ENCODE assay signal across 8 cellular contexts in genomic region chr21:44874497-44875331, GRCh38. TPM values are rescaled to one million over a fixed set of nuclear protein-coding genes. Genes with fewer than 3 reads are reported as not detected.
DNase-seq lines count a peak whose midpoint lies in the region; ATAC-seq and TF ChIP-seq lines count a peak whose summit lies in the region.

No MANE protein-coding gene starts in this region.

- TF ChIP-seq CTCF in WTC11 (IDR thresholded peaks at IDR 0.05) (no peak), upper lobe of left lung (IDR thresholded peaks at IDR 0.05) (no peak)

- peaks cover 41% of the 10 kb centered on the region for H3K4me1 Mint-ChIP-seq in WTC11

- ATAC-seq in WTC11 (peak; percentile 5), upper lobe of left lung (ENCODE audit: low FRiP score in 2 of 2) (peak; percentile 47 to 53), GM21390 (IDR thresholded peaks at IDR 0.05; ENCODE audit: unreplicated experiment) (no peak), HG02970 (IDR thresholded peaks at IDR 0.05; ENCODE audit: low FRiP score, unreplicated experiment) (no peak)

- H3K9me3 ChIP-seq in mucosa of stomach (ENCODE audit: control insufficient read depth, low read length), result no peaks in the 10 kb centered on the region
- H3K9me3 ChIP-seq in upper lobe of left lung, result no peaks in the 10 kb centered on the region

- H3K27ac ChIP-seq in upper lobe of left lung, result peak overlapping the region; percentile 93 to 98 (median 98)

- TF ChIP-seq EP300 in upper lobe of left lung (IDR thresholded peaks at IDR 0.05), result peak in 2 of 4 donors; percentile 69 to 87

- DNase-seq in HK-2 (ENCODE audit: unreplicated experiment) (peak; percentile 64), WTC11 (ENCODE audit: low spot score) (peak; percentile 42), erythroblast (lab: John Stamatoyannopoulos, UW) (peak; percentile 60 to 72), upper lobe of left lung (peak; percentile 78 to 89)

- H3K36me3 Mint-ChIP-seq in WTC11, result no peaks in the 10 kb centered on the region

- H3K27me3 Mint-ChIP-seq in WTC11 (ENCODE audit: low read depth), result peaks cover 25% of the 10 kb centered on the region

- TF ChIP-seq POLR2A in GM10847 (IDR thresholded peaks at IDR 0.05; ENCODE audit: extremely low read depth, insufficient read length) (peak; percentile 27), erythroblast (IDR thresholded peaks at IDR 0.05; ENCODE audit: low read length) (no peak), upper lobe of left lung (IDR thresholded peaks at IDR 0.05) (peak in 2 of 4 donors; percentile 28 to 47)

- H3K9me3 Mint-ChIP-seq in WTC11, result peaks cover 3% of the 10 kb centered on the region; the same call in 1 of the 2 replicates

- H3K27me3 ChIP-seq in mucosa of stomach (ENCODE audit: control insufficient read depth, insufficient read depth, low read length), result no peaks in the 10 kb centered on the region
- no peaks in the 10 kb centered on the region for H3K27me3 ChIP-seq in upper lobe of left lung

- H3K36me3 ChIP-seq in mucosa of stomach (ENCODE audit: control insufficient read depth, insufficient read depth, low read length) (no peaks in the 10 kb centered on the region), upper lobe of left lung (no peaks in the 10 kb centered on the region)

- POLR2A ChIA-PET in WTC11 (lab: Charles Lee), result interaction anchor here (0.9 to 1.8 kb wide), 5 partner anchors 9 to 88 kb away, joined by 3 to 5 read pairs (median 4); partner anchors contain the start of genes SUMO3 and UBE2G2

- H3K27ac Mint-ChIP-seq in WTC11, result peak overlapping the region; percentile 15; the same call in 1 of the 2 replicates

- peak overlapping the region; percentile 82 for H3K4me3 Mint-ChIP-seq in WTC11

- WGBS in upper lobe of left lung, 2 donors, result 2 to 4% methylated on average over 32 to 47 of the region's 49 CpGs

- H3K4me1 ChIP-seq in mucosa of stomach (ENCODE audit: control insufficient read depth, insufficient read depth, low read length) (peaks cover 44% of the 10 kb centered on the region), upper lobe of left lung (peaks cover 34 to 72% (median 51%) of the 10 kb centered on the region in 4 donors)

- CTCF ChIA-PET in WTC11 (lab: Charles Lee), result interaction anchor here (1.0 to 2.6 kb wide), 4 partner anchors 23 to 420 kb away, joined by 3 to 17 read pairs (median 4); partner anchors contain the start of gene UBE2G2

- H3K4me3 ChIP-seq in mucosa of stomach (ENCODE audit: low read length), result peak overlapping the region; percentile 15
- peak overlapping the region; percentile 48 to 97 (median 90) for H3K4me3 ChIP-seq in upper lobe of left lung

- H3K9ac ChIP-seq in mucosa of stomach (ENCODE audit: low read length), result peak overlapping the region; percentile 66

TF ChIP-seq in WTC11, 78 proteins besides CTCF, POLR2A, EP300 and RAD21:
- TF ChIP-seq MAX (CRISPR knock-in tag; IDR thresholded peaks at IDR 0.05) (no peak), HMGXB4 (CRISPR knock-in tag; IDR thresholded peaks at IDR 0.05) (0 out of 2 replicates have a peak, but pooled peaks have one; percentile 17), ZNF396 (CRISPR knock-in tag; IDR thresholded peaks at IDR 0.05; ENCODE audit: borderline replicate concordance) (no peak)

RNA-seq across cellular contexts. Expression of gene PTTG1IP, which starts 1.2 kb away (rescaled TPM):
- total RNA-seq in WTC11 (2021) (96.0 to 117 TPM (median 112 TPM) in 3 replicates), upper lobe of left lung (100 to 1,000 TPM; 150 to 316 (median 247) TPM)

RNA-seq across cellular contexts. Expression of gene ITGB2, which starts 46.0 kb away (rescaled TPM):
- total RNA-seq in WTC11 (2021) (1.0 to 1.5 TPM (median 1.5 TPM) in 3 replicates), upper lobe of left lung (100 to 1,000 TPM in 5 of 6 donors, 10 to 100 TPM in 1; 73.1 to 435 (median 149) TPM)

RNA-seq across cellular contexts. Expression of gene SUMO3, which starts 56.9 kb away (rescaled TPM):
- total RNA-seq in WTC11 (2021), result 81.7 to 86.3 TPM (median 85.4 TPM) in 3 replicates
- 10 to 100 TPM; 46.1 to 97.6 (median 73.2) TPM for total RNA-seq in upper lobe of left lung

Comparison
In these comparisons a context has a peak if more than half of its experiments do, and no peak if none do; other contexts are left out.
1. ATAC-seq: peak in WTC11 (single experiment) and upper lobe of left lung (2 of 2); none in GM21390 (single experiment) and HG02970 (single experiment).
2. RNA of gene ITGB2, which starts 46.0 kb away (total RNA-seq): 73.1 to 435 TPM in upper lobe of left lung; 1.0 to 1.5 TPM in WTC11; every median in the first group is over 10 times any median in the second.
3. Peak in every context shown above with its lines, with median percentiles within 50 percentile points of each other: DNase-seq.